19 cellular contexts compared by ENCODE assay signal in genomic region chr1:67752306-67752705, GRCh38.
DNase-seq lines count a peak whose midpoint lies in the region; ATAC-seq and TF ChIP-seq lines count a peak whose summit lies in the region.
"Had no signal": no experiment of that assay in that cellular context is flagged by ENCODE, and none has a peak within 500 bp of the region (broad histone marks: within the 10 kb centered on the region; RNA-seq: fewer than 3 reads in every experiment).

No MANE protein-coding gene starts in this region.

- TF ChIP-seq CTCF in cardiac fibroblast (IDR thresholded peaks at IDR 0.05; ENCODE audit: low read depth, low read length), result no peak

- H3K4me3 ChIP-seq in cardiac fibroblast (replicated peaks in 1 of 2; ENCODE audit: low read depth in 2 of 2, low read length in 2 of 2), result no peak overlapping the region
- H3K4me3 ChIP-seq: hepatocyte, Peyer's patch had no signal

- ATAC-seq in HG03354 (IDR thresholded peaks at IDR 0.05; ENCODE audit: poor library complexity, severe bottlenecking, unreplicated experiment), result no peak

- peak; percentile 45 for DNase-seq in A172 (ENCODE audit: low spot score)
- DNase-seq in NCI-H226, result peak; percentile 78
- DNase-seq in cardiac fibroblast (ENCODE audit: low read depth in 2 of 2), result peak; percentile 29 to 56
- peak; percentile 74 for DNase-seq in kidney tubule cell (ENCODE audit: low spot score)
- no peak for DNase-seq in activated CD4-positive, alpha-beta T cell treated with anti-CD3 and anti-CD28 coated beads, Interleukin-2, amount 50 U/mL, for 1 hour
- DNase-seq in ecto neural progenitor cell (ENCODE audit: low spot score), result no peak
- no peak for DNase-seq in cortex of kidney (lab: John Stamatoyannopoulos, UW)
- DNase-seq: ACHN; activated CD4-positive, CD25-positive, alpha-beta regulatory T cell treated with anti-CD3 and anti-CD28 coated beads, Interleukin-2, amount 50 U/mL, for 72 hours; activated CD8-positive, alpha-beta memory T cell treated with anti-CD3 and anti-CD28 coated beads, Interleukin-2, amount 50 U/mL, for 48 hours; activated naive CD4-positive, alpha-beta T cell treated with anti-CD3 and anti-CD28 coated beads, Interleukin-2, amount 10 ng/mL, durations not matched to agents 7 days and 5 days; KG1; NCI-H1694; NCI-H526 treated with DMSO at 0.1 percent for 48 hours; nephron progenitor cell; Peyer's patch; stimulated activated CD4-positive, alpha-beta T cell treated with anti-CD3 and anti-CD28 coated beads, Interleukin-2, amount 100 ng/mL, for 24 hours had no signal

Comparison
In these comparisons a context has a peak if more than half of its experiments do, and no peak if none do; other contexts are left out.
1. DNase-seq: peak in A172 (single experiment), NCI-H226 (single experiment), cardiac fibroblast (2 of 2) and kidney tubule cell (single experiment); none in activated CD4-positive, alpha-beta T cell treated with anti-CD3 and anti-CD28 coated beads, Interleukin-2, amount 50 U/mL, for 1 hour (single experiment), ecto neural progenitor cell (single experiment) and cortex of kidney (single experiment).